In the genomic region with DNA sequence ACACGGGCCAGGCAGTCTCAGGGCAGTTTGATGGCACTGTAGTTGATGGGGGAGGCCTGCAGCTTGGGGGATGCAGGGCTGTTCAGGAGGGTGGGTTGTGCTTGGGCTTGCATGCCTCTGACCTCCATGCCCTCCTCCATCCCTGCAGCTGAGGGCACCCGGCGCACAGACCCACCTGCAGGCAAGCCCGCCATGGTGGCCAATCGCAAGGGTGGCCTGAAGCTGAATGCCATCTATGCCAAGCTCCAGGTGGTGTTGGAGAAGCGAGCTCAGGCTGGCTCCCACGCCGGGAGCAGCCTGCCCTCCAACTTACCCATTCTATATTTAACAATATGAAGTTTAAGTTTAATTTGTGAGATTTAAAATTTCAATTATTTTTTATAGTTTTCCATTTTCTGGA, we compare ENCODE assay signal across 5 cellular contexts.
"Had no signal": no experiment of that assay in that cellular context is flagged by ENCODE, and none has a peak within 500 bp of the region (broad histone marks: within the 10 kb centered on the region; RNA-seq: fewer than 3 reads in every experiment).

No MANE protein-coding gene starts in this region.

- DNase-seq: IMR-90 had no signal

- H3K27ac ChIP-seq: HL-60 had no signal

- H3K4me3 ChIP-seq: K562 had no signal

- FAIRE-seq: HepG2, HTR-8/SVneo, K562 had no signal
